In the genomic region with DNA sequence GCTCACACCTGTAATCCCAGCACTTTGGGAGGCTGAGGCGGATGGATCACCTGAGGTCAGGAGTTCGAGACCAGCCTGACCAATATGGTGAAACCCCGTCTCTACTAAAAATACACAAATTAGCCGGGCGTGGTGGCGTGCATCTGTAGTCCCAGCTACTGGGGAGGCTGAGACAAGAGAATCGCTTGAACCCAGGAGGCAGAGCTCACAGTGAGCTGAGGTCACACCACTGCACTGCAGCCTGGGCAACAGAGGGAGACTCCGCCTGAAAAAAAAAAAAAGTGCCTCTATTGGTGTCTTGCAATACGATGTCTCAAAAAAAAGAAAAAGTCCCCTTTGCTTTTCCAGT, we compare ENCODE assay signal across 8 cellular contexts. TPM values are rescaled to one million over a fixed set of nuclear protein-coding genes. Genes with fewer than 3 reads are reported as not detected.
DNase-seq lines count a peak whose midpoint lies in the region; ATAC-seq and TF ChIP-seq lines count a peak whose summit lies in the region.
"Not testable (repeated sequence)": the region's sequence is repeated elsewhere in the genome, so short reads cannot be mapped to it uniquely, and the experiment has no call there.

No MANE protein-coding gene starts in this region.

- not testable (repeated sequence) for H3K36me3 Mint-ChIP-seq in activated CD4-positive, alpha-beta T cell treated with anti-CD3 and anti-CD28 coated beads, Interleukin-2, amount 10 ng/mL, durations not matched to agents 7 days and 5 days (ENCODE audit: low read depth); activated naive CD4-positive, alpha-beta T cell treated with anti-CD3 and anti-CD28 coated beads, Interleukin-2, amount 50 U/mL, for 24 hours; memory B cell; progenitor cell of endocrine pancreas (ENCODE audit: insufficient read depth)

- in situ Hi-C loops in GM23248 (cut with MboI): not testable (repeated sequence)

- peak overlapping the region; percentile 77 for H3K27ac Mint-ChIP-seq in activated CD4-positive, alpha-beta T cell treated with anti-CD3 and anti-CD28 coated beads, Interleukin-2, amount 10 ng/mL, durations not matched to agents 7 days and 5 days
- H3K27ac Mint-ChIP-seq in activated naive CD4-positive, alpha-beta T cell treated with anti-CD3 and anti-CD28 coated beads, Interleukin-2, amount 50 U/mL, for 24 hours: not testable (repeated sequence)
- H3K27ac Mint-ChIP-seq in memory B cell (peak overlapping the region; percentile 83), progenitor cell of endocrine pancreas (peak overlapping the region; percentile 90)

- H4K20me1 ChIP-seq in GM23248 (ENCODE audit: insufficient read depth): not testable (repeated sequence)

- peak overlapping the region; percentile 66 for H3K27ac ChIP-seq in 22Rv1
- not testable (repeated sequence) for H3K27ac ChIP-seq in GM23248
- H3K27ac ChIP-seq in coronary artery: peak overlapping the region in 1 of 2 donors; percentile 90

- H2AFZ ChIP-seq in GM23248: peak overlapping the region; percentile 50

- H3F3A ChIP-seq in GM23248 (ENCODE audit: insufficient read depth): peaks cover 52% of the 10 kb centered on the region

- not testable (repeated sequence) for H3K9me3 ChIP-seq in GM23248 (ENCODE audit: low read depth)

- peaks cover 39% of the 10 kb centered on the region for H3K4me1 Mint-ChIP-seq in activated CD4-positive, alpha-beta T cell treated with anti-CD3 and anti-CD28 coated beads, Interleukin-2, amount 10 ng/mL, durations not matched to agents 7 days and 5 days
- H3K4me1 Mint-ChIP-seq in activated naive CD4-positive, alpha-beta T cell treated with anti-CD3 and anti-CD28 coated beads, Interleukin-2, amount 50 U/mL, for 24 hours: peaks cover 38% of the 10 kb centered on the region
- H3K4me1 Mint-ChIP-seq in memory B cell (peaks cover 27% of the 10 kb centered on the region), progenitor cell of endocrine pancreas (ENCODE audit: low read depth) (peaks cover 29% of the 10 kb centered on the region)

- WGBS in GM23248 (ENCODE audit: low coverage in 1 of 2, low lambda C conversion rate in 2 of 2, missing lambda C conversion rate in 2 of 2), 2 experiments: 37 to 38% methylated on average over 9 of the region's 9 CpGs

- DNase-seq in GM23248; activated CD4-positive, alpha-beta T cell treated with anti-CD3 and anti-CD28 coated beads, Interleukin-2, amount 10 ng/mL, durations not matched to agents 7 days and 5 days; memory B cell (ENCODE audit: low spot score in 2 of 2); progenitor cell of endocrine pancreas (ENCODE audit: low spot score, unreplicated experiment): not testable (repeated sequence)
- DNase-seq in NCI-H82 (lab: John Stamatoyannopoulos, UW) (peak; percentile 44), coronary artery (ENCODE audit: low spot score) (peak; percentile 26)

- not testable (repeated sequence) for H3K27me3 ChIP-seq in GM23248 (replicated peaks; ENCODE audit: insufficient read depth)

- not testable (repeated sequence) for H3K9ac ChIP-seq in GM23248

- peaks cover 39% of the 10 kb centered on the region for H3K79me2 ChIP-seq in GM23248 (ENCODE audit: insufficient read depth)

- H3K4me3 Mint-ChIP-seq in activated CD4-positive, alpha-beta T cell treated with anti-CD3 and anti-CD28 coated beads, Interleukin-2, amount 10 ng/mL, durations not matched to agents 7 days and 5 days: not testable (repeated sequence)
- peak overlapping the region; percentile 77 for H3K4me3 Mint-ChIP-seq in activated naive CD4-positive, alpha-beta T cell treated with anti-CD3 and anti-CD28 coated beads, Interleukin-2, amount 50 U/mL, for 24 hours
- peak overlapping the region; percentile 91 for H3K4me3 Mint-ChIP-seq in memory B cell
- H3K4me3 Mint-ChIP-seq in progenitor cell of endocrine pancreas (ENCODE audit: low read depth): peak overlapping the region; percentile 73

- not testable (repeated sequence) for TF ChIP-seq CTCF in 22Rv1 (IDR thresholded peaks at IDR 0.05); coronary artery (IDR thresholded peaks at IDR 0.05); progenitor cell of endocrine pancreas (IDR thresholded peaks at IDR 0.05; ENCODE audit: unreplicated experiment)

- CTCF ChIA-PET in activated CD4-positive, alpha-beta T cell treated with anti-CD3 and anti-CD28 coated beads, Interleukin-2, amount 10 ng/mL, durations not matched to agents 7 days and 5 days (lab: Charles Lee): interaction anchor here (0.8 to 1.2 kb wide), 2 partner anchors 13 to 20 kb away, joined by 3 to 4 read pairs; no protein-coding TSS in a partner anchor

- H3K4me3 ChIP-seq in GM23248, coronary artery: not testable (repeated sequence)

- POLR2A ChIA-PET in activated CD4-positive, alpha-beta T cell treated with anti-CD3 and anti-CD28 coated beads, Interleukin-2, amount 10 ng/mL, durations not matched to agents 7 days and 5 days (lab: Charles Lee): not testable (repeated sequence)

- not testable (repeated sequence) for H3K36me3 ChIP-seq in GM23248 (ENCODE audit: low read depth)

- H3K27me3 Mint-ChIP-seq in activated CD4-positive, alpha-beta T cell treated with anti-CD3 and anti-CD28 coated beads, Interleukin-2, amount 10 ng/mL, durations not matched to agents 7 days and 5 days; activated naive CD4-positive, alpha-beta T cell treated with anti-CD3 and anti-CD28 coated beads, Interleukin-2, amount 50 U/mL, for 24 hours; memory B cell; progenitor cell of endocrine pancreas: not testable (repeated sequence)

- not testable (repeated sequence) for ATAC-seq in memory B cell (ENCODE audit: low read depth)

- H3K9me2 ChIP-seq in GM23248 (ENCODE audit: insufficient read depth): not testable (repeated sequence)

- not testable (repeated sequence) for H3K4me2 ChIP-seq in GM23248 (ENCODE audit: unreplicated experiment)

- H3K9me3 Mint-ChIP-seq in activated CD4-positive, alpha-beta T cell treated with anti-CD3 and anti-CD28 coated beads, Interleukin-2, amount 10 ng/mL, durations not matched to agents 7 days and 5 days; activated naive CD4-positive, alpha-beta T cell treated with anti-CD3 and anti-CD28 coated beads, Interleukin-2, amount 50 U/mL, for 24 hours; memory B cell; progenitor cell of endocrine pancreas (ENCODE audit: low read depth): not testable (repeated sequence)

- peaks cover 23% of the 10 kb centered on the region for H3K4me1 ChIP-seq in GM23248 (ENCODE audit: insufficient read depth)

RNA-seq across cellular contexts. Expression of a gene that starts 1.4 kb away (rescaled TPM):
- total RNA-seq in GM23248 (2014; rRNA removed; shearing (Covaris generic)): 74.1 and 75.7 TPM in 2 replicates
- polyA plus RNA-seq in GM23248 (2016; fragmentation: Nextera tagmentation; extraction: Ambion mirVana): 88.6 and 96.7 TPM in 2 replicates
- 10 to 100 TPM; 58.9 to 69.5 TPM for total RNA-seq in activated CD4-positive, alpha-beta T cell treated with anti-CD3 and anti-CD28 coated beads, Interleukin-2, amount 10 ng/mL, durations not matched to agents 7 days and 5 days
- total RNA-seq in progenitor cell of endocrine pancreas: 90.4 and 92.4 TPM in 2 replicates

RNA-seq across cellular contexts. Expression of a gene that starts 6.1 kb away (rescaled TPM):
- 7.2 and 8.2 TPM in 2 replicates for total RNA-seq in GM23248 (2014; rRNA removed; shearing (Covaris generic))
- polyA plus RNA-seq in GM23248 (2016; fragmentation: Nextera tagmentation; extraction: Ambion mirVana): 6.5 and 7.2 TPM in 2 replicates
- total RNA-seq in activated CD4-positive, alpha-beta T cell treated with anti-CD3 and anti-CD28 coated beads, Interleukin-2, amount 10 ng/mL, durations not matched to agents 7 days and 5 days: 10 to 100 TPM; 16.0 to 21.3 TPM
- total RNA-seq in progenitor cell of endocrine pancreas: 18.5 and 20.7 TPM in 2 replicates
